Comparison of ENCODE assay signal across 24 cellular contexts in the genomic region with DNA sequence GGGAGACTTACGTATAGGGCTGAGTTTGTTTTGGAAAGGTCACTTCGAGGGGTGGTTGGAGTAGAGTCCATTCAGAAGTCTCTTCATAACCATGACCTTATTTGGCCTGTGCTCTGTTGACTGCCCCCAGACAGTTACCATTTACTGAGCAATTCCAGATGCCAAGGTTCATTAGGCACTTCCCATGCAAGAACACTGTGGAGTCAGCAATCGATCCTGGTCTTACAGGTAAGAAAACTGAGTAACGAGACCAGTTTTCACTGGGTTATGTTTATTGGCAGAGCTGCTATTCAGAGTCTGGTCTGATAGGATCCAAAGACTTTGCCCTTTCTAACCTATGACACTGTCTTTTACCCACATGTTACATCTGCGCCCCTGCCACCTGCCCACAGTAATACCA.
"Had no signal": no experiment of that assay in that cellular context is flagged by ENCODE, and none has a peak within 500 bp of the region (broad histone marks: within the 10 kb centered on the region; RNA-seq: fewer than 3 reads in every experiment).

No MANE protein-coding gene starts in this region.

- H3K36me3 Mint-ChIP-seq: naive B cell; stimulated activated naive B cell treated with anti-CD40 and anti-IgM and Interleukin-4, amounts not matched to agents 10 μg/mL and 1 μg/mL and 100 μg/mL, for 72 hours had no signal

- H3K36me3 ChIP-seq: colonic mucosa, esophagus squamous epithelium, gastroesophageal sphincter, pancreas, tibial nerve, upper lobe of right lung, vagina had no signal

- H3K27ac Mint-ChIP-seq: naive B cell; nephron; progenitor cell of endocrine pancreas; stimulated activated naive B cell treated with anti-CD40 and anti-IgM and Interleukin-4, amounts not matched to agents 10 μg/mL and 1 μg/mL and 100 μg/mL, for 72 hours; stimulated activated naive CD8-positive, alpha-beta T cell treated with anti-CD3 and anti-CD28 coated beads, Interleukin-15, amount 100 ng/mL, for 72 hours had no signal

- ATAC-seq: gastroesophageal sphincter; sciatic nerve; stimulated activated naive B cell treated with anti-CD40 and anti-IgM and Interleukin-4, amounts not matched to agents 10 μg/mL and 1 μg/mL and 100 μg/mL, for 72 hours; stimulated activated naive CD8-positive, alpha-beta T cell treated with anti-CD3 and anti-CD28 coated beads, Interleukin-15, amount 100 ng/mL, for 72 hours; upper lobe of right lung had no signal

- DNase-seq: colonic mucosa; dermis blood vessel endothelial cell; esophagus squamous epithelium; foreskin fibroblast; glutamatergic neuron; hippocampal formation; kidney glomerular epithelial cell; mesendoderm; naive B cell; occipital lobe; pancreas; stimulated activated CD4-positive, alpha-beta T cell treated with anti-CD3 and anti-CD28 coated beads, Interleukin-2, amount 100 ng/mL, for 24 hours; stimulated activated CD4-positive, alpha-beta T cell treated with anti-CD3 and anti-CD28 coated beads, Interleukin-4, amount 100 ng/mL, for 4 hours; stimulated activated naive B cell treated with anti-CD40 and anti-IgM and Interleukin-4, amounts not matched to agents 10 μg/mL and 1 μg/mL and 100 μg/mL, for 72 hours; stimulated activated naive CD8-positive, alpha-beta T cell treated with anti-CD3 and anti-CD28 coated beads, Interleukin-15, amount 100 ng/mL, for 72 hours; testis; upper lobe of right lung had no signal

- H3K4me1 ChIP-seq: colonic mucosa, esophagus squamous epithelium, gastroesophageal sphincter, pancreas, testis, tibial nerve, upper lobe of right lung, vagina had no signal

- H3K27ac ChIP-seq: colonic mucosa, esophagus squamous epithelium, gastroesophageal sphincter, pancreas, testis, tibial nerve, upper lobe of right lung, vagina had no signal

- FAIRE-seq: pancreas had no signal

- H3K9me3 Mint-ChIP-seq: stimulated activated naive B cell treated with anti-CD40 and anti-IgM and Interleukin-4, amounts not matched to agents 10 μg/mL and 1 μg/mL and 100 μg/mL, for 72 hours; stimulated activated naive CD8-positive, alpha-beta T cell treated with anti-CD3 and anti-CD28 coated beads, Interleukin-15, amount 100 ng/mL, for 72 hours had no signal

- H3K4me1 Mint-ChIP-seq: naive B cell; stimulated activated naive B cell treated with anti-CD40 and anti-IgM and Interleukin-4, amounts not matched to agents 10 μg/mL and 1 μg/mL and 100 μg/mL, for 72 hours; stimulated activated naive CD8-positive, alpha-beta T cell treated with anti-CD3 and anti-CD28 coated beads, Interleukin-15, amount 100 ng/mL, for 72 hours had no signal

- H3K27me3 ChIP-seq: colonic mucosa, esophagus squamous epithelium, gastroesophageal sphincter, pancreas, testis, tibial nerve, upper lobe of right lung, vagina had no signal

- H3K9me3 ChIP-seq: esophagus squamous epithelium, gastroesophageal sphincter, pancreas, testis, tibial nerve, upper lobe of right lung, vagina had no signal

- H3K4me3 Mint-ChIP-seq: naive B cell; nephron; stimulated activated naive B cell treated with anti-CD40 and anti-IgM and Interleukin-4, amounts not matched to agents 10 μg/mL and 1 μg/mL and 100 μg/mL, for 72 hours; stimulated activated naive CD8-positive, alpha-beta T cell treated with anti-CD3 and anti-CD28 coated beads, Interleukin-15, amount 100 ng/mL, for 72 hours had no signal

- H3K4me3 ChIP-seq: colonic mucosa, esophagus squamous epithelium, gastroesophageal sphincter, lung, pancreas, testis, tibial nerve, upper lobe of right lung, vagina had no signal
